Comparison of ENCODE assay signal across 1 cellular context in the genomic region with DNA sequence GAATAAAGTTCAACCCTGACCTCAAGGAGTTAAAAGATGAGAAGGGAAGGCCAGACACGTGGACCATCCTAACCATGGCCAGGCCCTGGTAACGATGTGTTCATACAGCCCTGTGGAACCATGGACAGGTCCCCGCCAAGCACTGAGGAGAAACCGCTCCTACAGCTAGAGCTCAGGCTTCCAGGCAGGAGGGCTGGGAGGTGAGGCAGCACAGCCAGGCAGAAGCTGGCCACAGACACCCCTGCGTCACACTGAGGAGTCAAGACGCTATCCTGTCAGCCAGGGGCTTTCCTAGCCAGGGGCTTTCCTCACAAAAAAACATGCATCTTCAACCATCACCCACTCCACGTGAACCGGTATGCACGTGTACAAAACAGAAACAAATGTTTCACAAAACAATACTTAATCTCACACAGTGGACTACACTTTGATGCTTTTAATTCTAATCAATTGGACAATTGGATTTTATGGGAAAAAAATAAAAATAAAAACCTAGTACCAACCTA.
A peak's percentile ranks its signal among the peaks of the same experiment; 100 is the strongest.
TF ChIP-seq lines count a peak whose summit lies in the region.

No MANE protein-coding gene starts in this region.

TF ChIP-seq in liver, 16 proteins besides CTCF, POLR2A, EP300 and RAD21 (continued from another document):
- TF ChIP-seq, protein P1, sequence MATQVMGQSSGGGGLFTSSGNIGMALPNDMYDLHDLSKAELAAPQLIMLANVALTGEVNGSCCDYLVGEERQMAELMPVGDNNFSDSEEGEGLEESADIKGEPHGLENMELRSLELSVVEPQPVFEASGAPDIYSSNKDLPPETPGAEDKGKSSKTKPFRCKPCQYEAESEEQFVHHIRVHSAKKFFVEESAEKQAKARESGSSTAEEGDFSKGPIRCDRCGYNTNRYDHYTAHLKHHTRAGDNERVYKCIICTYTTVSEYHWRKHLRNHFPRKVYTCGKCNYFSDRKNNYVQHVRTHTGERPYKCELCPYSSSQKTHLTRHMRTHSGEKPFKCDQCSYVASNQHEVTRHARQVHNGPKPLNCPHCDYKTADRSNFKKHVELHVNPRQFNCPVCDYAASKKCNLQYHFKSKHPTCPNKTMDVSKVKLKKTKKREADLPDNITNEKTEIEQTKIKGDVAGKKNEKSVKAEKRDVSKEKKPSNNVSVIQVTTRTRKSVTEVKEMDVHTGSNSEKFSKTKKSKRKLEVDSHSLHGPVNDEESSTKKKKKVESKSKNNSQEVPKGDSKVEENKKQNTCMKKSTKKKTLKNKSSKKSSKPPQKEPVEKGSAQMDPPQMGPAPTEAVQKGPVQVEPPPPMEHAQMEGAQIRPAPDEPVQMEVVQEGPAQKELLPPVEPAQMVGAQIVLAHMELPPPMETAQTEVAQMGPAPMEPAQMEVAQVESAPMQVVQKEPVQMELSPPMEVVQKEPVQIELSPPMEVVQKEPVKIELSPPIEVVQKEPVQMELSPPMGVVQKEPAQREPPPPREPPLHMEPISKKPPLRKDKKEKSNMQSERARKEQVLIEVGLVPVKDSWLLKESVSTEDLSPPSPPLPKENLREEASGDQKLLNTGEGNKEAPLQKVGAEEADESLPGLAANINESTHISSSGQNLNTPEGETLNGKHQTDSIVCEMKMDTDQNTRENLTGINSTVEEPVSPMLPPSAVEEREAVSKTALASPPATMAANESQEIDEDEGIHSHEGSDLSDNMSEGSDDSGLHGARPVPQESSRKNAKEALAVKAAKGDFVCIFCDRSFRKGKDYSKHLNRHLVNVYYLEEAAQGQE (IDR thresholded peaks at IDR 0.05), result peak; percentile 92
